8 cellular contexts compared by ENCODE assay signal in the genomic region with DNA sequence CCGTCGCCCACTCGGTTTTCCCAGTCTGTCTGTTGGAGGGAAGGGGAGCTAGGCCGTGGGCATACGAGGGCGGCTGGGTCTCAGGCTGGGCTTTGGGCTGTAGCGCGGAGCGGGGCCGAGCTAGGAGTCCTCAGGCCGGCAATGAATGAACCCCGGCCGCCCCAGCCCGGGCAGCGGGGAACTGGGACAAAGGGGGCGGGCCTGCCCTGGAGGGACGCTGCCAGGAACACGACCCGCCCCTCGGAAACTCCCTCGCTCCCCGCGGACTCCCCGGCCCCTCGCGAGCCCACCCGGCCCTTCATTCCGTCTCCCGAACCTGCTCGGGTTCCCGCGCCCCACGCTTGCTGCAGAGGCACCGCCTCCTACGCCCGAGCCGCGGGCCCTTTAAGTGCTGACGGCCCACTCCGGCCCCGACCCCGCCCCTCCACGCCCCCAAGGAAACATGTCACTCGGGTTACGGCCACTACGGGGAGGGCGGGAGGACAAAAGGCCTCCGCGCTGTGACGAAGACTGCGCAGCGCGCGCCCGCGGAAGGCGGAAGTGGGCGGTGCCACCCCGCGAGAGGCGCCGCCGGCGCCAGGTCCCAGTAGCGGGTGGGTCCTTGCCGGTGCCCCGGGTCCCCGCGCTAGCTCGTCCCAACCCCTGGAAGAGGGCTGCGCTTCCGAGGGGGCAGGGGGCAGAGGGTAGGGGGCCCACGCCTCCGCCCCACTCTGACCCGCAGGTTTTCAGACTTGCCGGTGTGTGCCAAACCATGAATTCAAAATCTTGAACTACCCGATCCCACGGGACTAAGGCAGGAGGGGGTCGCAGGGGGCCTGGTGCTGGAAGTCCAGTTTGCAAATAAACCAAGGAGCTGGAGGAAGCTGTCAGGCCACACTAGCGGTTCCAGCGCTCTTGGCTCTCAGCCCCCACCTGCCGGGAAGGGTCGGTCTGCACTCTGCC. TPM values are rescaled to one million over a fixed set of nuclear protein-coding genes. Genes with fewer than 3 reads are reported as not detected.
DNase-seq lines count a peak whose midpoint lies in the region; ATAC-seq and TF ChIP-seq lines count a peak whose summit lies in the region.

A gene (minus strand): TSS at position 359 of the 942 bp plus-strand sequence. CDS start 1,747 bp downstream, outside the sequence.

- whole genome bisulfite sequencing in IMR-90 (ENCODE audit: extremely low coverage in 2 of 2, insufficient read length in 1 of 2), 2 experiments, result 0% methylated on average over 36 of the region's 83 CpGs; no CpG with 5 or more reads in 1 of the 2 experiments

- peak within 1 kb of the TSS; percentile 98 for H3K14ac ChIP-seq in IMR-90 (replicated peaks; ENCODE audit: low read depth, low read length)

- ATAC-seq in GM21447 (IDR thresholded peaks at IDR 0.05; ENCODE audit: unreplicated experiment), result peak; percentile 68
- ATAC-seq in IMR-90 (ENCODE audit: low read depth), result peak; percentile 92
- ATAC-seq in mucosa of descending colon, result peak; percentile 86

- peak within 1 kb of the TSS; percentile 45 for H2BK120ac ChIP-seq in IMR-90 (ENCODE audit: low read depth, low read length)

- H2AFZ ChIP-seq in IMR-90 (replicated peaks; ENCODE audit: low read length, poor library complexity), result peak within 1 kb of the TSS; percentile 94
- H2AFZ ChIP-seq in OCI-LY7 (ENCODE audit: low read length), result peak within 1 kb of the TSS; percentile 53

- H3K9me2 ChIP-seq in OCI-LY7 (ENCODE audit: insufficient read depth, low read length), result no peaks in the 10 kb centered on the region

- peak within 1 kb of the TSS; percentile 91 for H2AK5ac ChIP-seq in IMR-90 (ENCODE audit: low read depth, low read length)

- H3K9me1 ChIP-seq in IMR-90 (ENCODE audit: insufficient read depth, low read length), result peaks cover 12% of the 10 kb centered on the region; the same call in 1 of the 2 replicates

- H3K27me3 ChIP-seq in IMR-90 (ENCODE audit: control insufficient read depth, insufficient read depth, low read length), result no peaks in the 10 kb centered on the region

- no peak within 1 kb of the TSS for H2BK20ac ChIP-seq in IMR-90 (ENCODE audit: low read depth, low read length)

- DNase-seq in COR-L47 (lab: John Stamatoyannopoulos, UW), result peak; percentile 91
- DNase-seq in IMR-90, result peak; percentile 92
- DNase-seq in OCI-LY7 (ENCODE audit: low spot score), result peak; percentile 96
- peak; percentile 98 for DNase-seq in activated T-cell treated with anti-CD3 and anti-CD28 coated beads for 24 hours (ENCODE audit: low read depth)
- peak; percentile 98 for DNase-seq in epidermal melanocyte (ENCODE audit: insufficient read length, low spot score)
- peak; percentile 98 to 99 (median 99) for DNase-seq in mucosa of descending colon
- DNase-seq in stimulated activated CD8-positive, alpha-beta memory T cell treated with anti-CD3 and anti-CD28 coated beads, Interleukin-4, amount 100 ng/mL, for 1 hour (ENCODE audit: low read depth in 2 of 2, low spot score in 1 of 2), result peak; percentile 95 to 97

- CTCF ChIA-PET in IMR-90 (lab: Yijun Ruan, JAX), result no interaction called here
- CTCF ChIA-PET in OCI-LY7 (lab: Charles Lee; ENCODE audit: unreplicated experiment), result interaction anchor here (0.6 kb wide), 1 partner anchor 38 kb away, joined by 3 read pairs; no protein-coding TSS in a partner anchor

- peaks cover 17 to 37% of the 10 kb centered on the region in 2 experiments for H3K79me1 ChIP-seq in IMR-90 (ENCODE audit: low read depth in 1 of 2, low read length in 2 of 2)

- H3K79me2 ChIP-seq in OCI-LY7 (ENCODE audit: insufficient read depth, low read depth, low read length), result no peaks in the 10 kb centered on the region

- dilution Hi-C loops in IMR-90 (cut with HindIII; ENCODE audit: low sequenced_read_pairs, unreplicated experiment), result no loop called here

- H4K91ac ChIP-seq in IMR-90 (ENCODE audit: insufficient read depth, low read depth, low read length), result peak within 1 kb of the TSS; percentile 87

- H2BK15ac ChIP-seq in IMR-90 (ENCODE audit: low read depth, low read length), result peak within 1 kb of the TSS; percentile 74; the same call in 2 of the 3 replicates

- no TSS peak for BruUV-seq in IMR-90 (replicated peaks; lab: Mats Ljungman, UMichigan)
- BruUV-seq in OCI-LY7 (replicated peaks; lab: Mats Ljungman, UMichigan), result no TSS peak

- peak within 1 kb of the TSS; percentile 98 for H2AK9ac ChIP-seq in IMR-90 (replicated peaks; ENCODE audit: low read depth, low read length, poor library complexity)

- H3K36me3 ChIP-seq in IMR-90 (ENCODE audit: control insufficient read depth, insufficient read depth, low read length) (peaks cover 23% of the 10 kb centered on the region), OCI-LY7 (ENCODE audit: insufficient read depth, low read length) (peaks cover 31% of the 10 kb centered on the region), mucosa of descending colon (ENCODE audit: low read depth) (no peaks in the 10 kb centered on the region)

- H3K9me3 ChIP-seq in IMR-90 (ENCODE audit: control insufficient read depth, insufficient read depth, low read length) (no peaks in the 10 kb centered on the region), OCI-LY7 (ENCODE audit: low read length) (no peaks in the 10 kb centered on the region), mucosa of descending colon (no peaks in the 10 kb centered on the region)

- H3K4ac ChIP-seq in IMR-90 (ENCODE audit: low read depth, low read length), result peak within 1 kb of the TSS; percentile 96

- peak within 1 kb of the TSS; percentile 39; the same call in 1 of the 2 replicates for H3K18ac ChIP-seq in IMR-90 (ENCODE audit: low read depth, low read length)

- H3K56ac ChIP-seq in IMR-90 (ENCODE audit: extremely low read depth, insufficient read depth, low read length), result peak within 1 kb of the TSS; percentile 84

- in situ Hi-C loops in IMR-90 (cut with MboI; ENCODE audit: low sequenced_read_pairs), result no loop called here

- H4K8ac ChIP-seq in IMR-90 (ENCODE audit: low read depth in 2 of 2, low read length in 2 of 2), result peak within 1 kb of the TSS; percentile 63 to 96

- TF ChIP-seq RAD21 in IMR-90 (IDR thresholded peaks at IDR 0.05; ENCODE audit: low read length), result no peak

- H3K27ac ChIP-seq in IMR-90 (ENCODE audit: insufficient read depth, low read length) (peak within 1 kb of the TSS; percentile 75), OCI-LY7 (ENCODE audit: low read depth, low read length, poor library complexity, severe bottlenecking) (peak within 1 kb of the TSS; percentile 32)

- TF ChIP-seq POLR2A in IMR-90 (IDR thresholded peaks at IDR 0.05; ENCODE audit: low read depth, low read length), result peak; percentile 53; the same call in 1 of the 2 replicates

- POLR2A ChIA-PET in IMR-90 (lab: Charles Lee; ENCODE audit: unreplicated experiment), result no interaction called here
- POLR2A ChIA-PET in OCI-LY7 (lab: Charles Lee), result interaction anchor here (0.5 to 1.6 kb wide), 11 partner anchors 11 to 305 kb away, joined by 3 to 6 read pairs (median 3); no protein-coding TSS in a partner anchor

- intact Hi-C loops in IMR-90 (cut with micrococcal nuclease), result no loop called here
- intact Hi-C loops in OCI-LY7 (cut with micrococcal nuclease; ENCODE audit: unreplicated experiment), result no loop called here
- intact Hi-C loops in mucosa of descending colon (cut with DNase I, micrococcal nuclease), result loop anchor here in 1 of 2 donors (10.0 kb wide), 1 partner anchor 224 kb away; no protein-coding TSS in a partner anchor

- peak within 1 kb of the TSS; percentile 97 for H3K23ac ChIP-seq in IMR-90 (ENCODE audit: low read depth, low read length)

- peaks cover 7% of the 10 kb centered on the region; the same call in 1 of the 2 replicates for H3K4me1 ChIP-seq in IMR-90 (ENCODE audit: control insufficient read depth, insufficient read depth, low read length)
- H3K4me1 ChIP-seq in OCI-LY7 (ENCODE audit: insufficient read depth, low read length, poor library complexity, severe bottlenecking), result peaks cover 24% of the 10 kb centered on the region
- peaks cover 27% of the 10 kb centered on the region for H3K4me1 ChIP-seq in mucosa of descending colon (ENCODE audit: low read depth)

- peak within 1 kb of the TSS; percentile 51; the same call in 1 of the 2 replicates for H4K5ac ChIP-seq in IMR-90 (ENCODE audit: low read depth, low read length)

- no peak for TF ChIP-seq CTCF in IMR-90 (conservative IDR thresholded peaks at IDR 0.05; ENCODE audit: low read depth, low read length)
- TF ChIP-seq CTCF in OCI-LY7 (conservative IDR thresholded peaks at IDR 0.05; ENCODE audit: low read length), result no peak
- TF ChIP-seq CTCF in mucosa of descending colon (IDR thresholded peaks at IDR 0.05), result no peak

- H4K20me1 ChIP-seq in IMR-90 (ENCODE audit: insufficient read depth, low read length), result no peaks in the 10 kb centered on the region
- no peaks in the 10 kb centered on the region for H4K20me1 ChIP-seq in OCI-LY7 (ENCODE audit: insufficient read depth, low read length)

- peak within 1 kb of the TSS; percentile 82 for H2BK5ac ChIP-seq in IMR-90 (ENCODE audit: low read depth, low read length, poor library complexity, severe bottlenecking)

- H3K4me3 ChIP-seq in IMR-90 (ENCODE audit: insufficient read depth, low read depth, low read length) (peak within 1 kb of the TSS; percentile 67), OCI-LY7 (ENCODE audit: low read depth, low read length, poor library complexity, severe bottlenecking) (peak within 1 kb of the TSS; percentile 76), mucosa of descending colon (peak within 1 kb of the TSS; percentile 90)

- peak within 1 kb of the TSS; percentile 81 for H3K9ac ChIP-seq in IMR-90 (ENCODE audit: low read depth, low read length)

- H3K4me2 ChIP-seq in IMR-90 (ENCODE audit: low read depth, low read length), result peak within 1 kb of the TSS; percentile 98
- peak within 1 kb of the TSS; percentile 89 for H3K4me2 ChIP-seq in OCI-LY7 (ENCODE audit: low read length)

TF ChIP-seq in IMR-90, 13 proteins besides CTCF, POLR2A, EP300 and RAD21:
- TF ChIP-seq MAZ (IDR thresholded peaks at IDR 0.05; ENCODE audit: borderline replicate concordance, low read depth, low read length), result peak; percentile 82; the same call in 1 of the 2 replicates
- TF ChIP-seq MXI1 (IDR thresholded peaks at IDR 0.05; ENCODE audit: borderline replicate concordance, low read depth, low read length), result 0 out of 2 replicates have a peak, but pooled peaks have one; percentile 45
- TF ChIP-seq CEBPB (IDR thresholded peaks at IDR 0.05; ENCODE audit: low read depth, low read length), result no peak
- TF ChIP-seq RFX5 (IDR thresholded peaks at IDR 0.05; ENCODE audit: low read depth, low read length), result no peak
- no peak for TF ChIP-seq RCOR1 (IDR thresholded peaks at IDR 0.05; ENCODE audit: insufficient replicate concordance, low read length)

RNA-seq across cellular contexts. Expression of the gene that starts here (rescaled TPM):
- 28.3 and 31.7 TPM in 2 replicates for total RNA-seq in IMR-90 (2012; rRNA removed)
- 39.9 and 44.5 TPM in 2 replicates for polyA plus RNA-seq in IMR-90 (2012; rRNA removed)
- polyA plus RNA-seq in IMR-90 (2012; cell fraction: cytosol; rRNA removed), result 35.1 and 46.3 TPM in 2 replicates
- polyA plus RNA-seq in IMR-90 (2012; cell fraction: nucleus; rRNA removed; ENCODE audit: low replicate concordance), result 56.9 and 85.3 TPM in 2 replicates
- 17.9 and 19.6 TPM in 2 replicates for total RNA-seq in OCI-LY7 (2014; rRNA removed; shearing (Covaris generic))
- total RNA-seq in OCI-LY7 (2022), result 16.0 and 16.8 TPM in 2 replicates
- total RNA-seq in mucosa of descending colon, result 100 to 1,000 TPM in 2 of 3 donors, 10 to 100 TPM in 1; 55.7 to 156 (median 127) TPM

Comparison
In these comparisons a context has a peak if more than half of its experiments do, and no peak if none do; other contexts are left out.
1. Peak in every context shown above with its lines: DNase-seq, ATAC-seq, H3K4me3 ChIP-seq and H3K27ac ChIP-seq.